9 cellular contexts compared by ENCODE assay signal in genomic region chr4:32462944-32463343, GRCh38.
A peak's percentile ranks its signal among the peaks of the same experiment; 100 is the strongest.
DNase-seq lines count a peak whose midpoint lies in the region; ATAC-seq and TF ChIP-seq lines count a peak whose summit lies in the region.
"Had no signal": no experiment of that assay in that cellular context is flagged by ENCODE, and none has a peak within 500 bp of the region (broad histone marks: within the 10 kb centered on the region; RNA-seq: fewer than 3 reads in every experiment).

No MANE protein-coding gene starts in this region.

- POLR2A ChIA-PET in AG04450 (lab: Yijun Ruan, JAX): no interaction called here

- TF ChIP-seq CTCF in AG04450 (IDR thresholded peaks at IDR 0.05; ENCODE audit: low read depth, low read length): peak; percentile 46
- TF ChIP-seq CTCF in ascending aorta (IDR thresholded peaks at IDR 0.05): peak in 1 of 3 experiments; percentile 18

- no peaks in the 10 kb centered on the region for H3K9me2 ChIP-seq in GM23248 (ENCODE audit: insufficient read depth)

- in situ Hi-C loops in GM23248 (cut with MboI): no loop called here

- no peak overlapping the region for H3K27ac ChIP-seq in AG04450 (ENCODE audit: low read depth, low read length)
- H3K27ac ChIP-seq in GM23248: no peak overlapping the region
- no peak overlapping the region for H3K27ac ChIP-seq in ascending aorta
- H3K27ac ChIP-seq: thoracic aorta had no signal

- H3K27me3 ChIP-seq in AG04450 (ENCODE audit: control insufficient read depth, insufficient read depth, low read length): no peaks in the 10 kb centered on the region
- no peaks in the 10 kb centered on the region for H3K27me3 ChIP-seq in GM23248 (replicated peaks; ENCODE audit: insufficient read depth)
- no peaks in the 10 kb centered on the region for H3K27me3 ChIP-seq in ascending aorta

- WGBS in GM23248 (ENCODE audit: low coverage in 1 of 2, low lambda C conversion rate in 2 of 2, missing lambda C conversion rate in 2 of 2), 2 experiments: 36 to 44% methylated on average over 1 of the region's 1 CpG

- H3K9me3 ChIP-seq in AG04450 (ENCODE audit: control insufficient read depth, insufficient read depth, low read length) (no peaks in the 10 kb centered on the region), GM23248 (ENCODE audit: low read depth) (no peaks in the 10 kb centered on the region), ascending aorta (no peaks in the 10 kb centered on the region)
- H3K9me3 ChIP-seq: thoracic aorta had no signal

- no peaks in the 10 kb centered on the region for H4K20me1 ChIP-seq in GM23248 (ENCODE audit: insufficient read depth)

- H3K4me1 ChIP-seq in GM23248 (ENCODE audit: insufficient read depth) (no peaks in the 10 kb centered on the region), ascending aorta (no peaks in the 10 kb centered on the region)

- no peaks in the 10 kb centered on the region for H3K36me3 ChIP-seq in GM23248 (ENCODE audit: low read depth)
- no peaks in the 10 kb centered on the region for H3K36me3 ChIP-seq in ascending aorta
- H3K36me3 ChIP-seq: thoracic aorta had no signal

- H3K9ac ChIP-seq in GM23248: no peak overlapping the region

- no peak overlapping the region for H3K4me3 ChIP-seq in AG04450 (ENCODE audit: low read depth, low read length)
- no peak overlapping the region for H3K4me3 ChIP-seq in GM23248
- H3K4me3 ChIP-seq in ascending aorta: no peak overlapping the region
- H3K4me3 ChIP-seq: thoracic aorta had no signal

- ATAC-seq in HG02938 (IDR thresholded peaks at IDR 0.05; ENCODE audit: unreplicated experiment) (no peak), HG02759 (IDR thresholded peaks at IDR 0.05; ENCODE audit: unreplicated experiment) (no peak)
- ATAC-seq in stimulated activated naive CD8-positive, alpha-beta T cell treated with anti-CD3 and anti-CD28 coated beads, Interleukin-15, Interleukin-2, amounts not matched to agents 100 U/mL and 50 U/mL, for 24 hours: no peak

- DNase-seq in AG04450 (ENCODE audit: low read depth, low spot score): no peak
- DNase-seq in GM23248: peak; percentile 31
- DNase-seq in SKM-1 (lab: John Stamatoyannopoulos, UW; ENCODE audit: unreplicated experiment): peak; percentile 26
- peak; percentile 13 for DNase-seq in foreskin melanocyte
- no peak for DNase-seq in stimulated activated naive CD8-positive, alpha-beta T cell treated with anti-CD3 and anti-CD28 coated beads, Interleukin-15, Interleukin-2, amounts not matched to agents 100 U/mL and 50 U/mL, for 24 hours
- no peak for DNase-seq in ascending aorta (ENCODE audit: low spot score in 2 of 2)

- intact Hi-C loops in ascending aorta (cut with DNase I): no loop called here

- H3K4me2 ChIP-seq in GM23248 (ENCODE audit: unreplicated experiment): no peak overlapping the region

- H2AFZ ChIP-seq in GM23248: no peak overlapping the region

- CTCF ChIA-PET in AG04450 (lab: Charles Lee): no interaction called here

- no peaks in the 10 kb centered on the region for H3F3A ChIP-seq in GM23248 (ENCODE audit: insufficient read depth)

- H3K79me2 ChIP-seq in GM23248 (ENCODE audit: insufficient read depth): no peaks in the 10 kb centered on the region

Comparison
In these comparisons a context has a peak if more than half of its experiments do, and no peak if none do; other contexts are left out.
1. DNase-seq: peak in GM23248 (single experiment), SKM-1 (single experiment) and foreskin melanocyte (single experiment); none in AG04450 (single experiment), stimulated activated naive CD8-positive, alpha-beta T cell treated with anti-CD3 and anti-CD28 coated beads, Interleukin-15, Interleukin-2, amounts not matched to agents 100 U/mL and 50 U/mL, for 24 hours (single experiment) and ascending aorta (0 of 2).